Comparison of ENCODE assay signal across 21 cellular contexts in the genomic region with DNA sequence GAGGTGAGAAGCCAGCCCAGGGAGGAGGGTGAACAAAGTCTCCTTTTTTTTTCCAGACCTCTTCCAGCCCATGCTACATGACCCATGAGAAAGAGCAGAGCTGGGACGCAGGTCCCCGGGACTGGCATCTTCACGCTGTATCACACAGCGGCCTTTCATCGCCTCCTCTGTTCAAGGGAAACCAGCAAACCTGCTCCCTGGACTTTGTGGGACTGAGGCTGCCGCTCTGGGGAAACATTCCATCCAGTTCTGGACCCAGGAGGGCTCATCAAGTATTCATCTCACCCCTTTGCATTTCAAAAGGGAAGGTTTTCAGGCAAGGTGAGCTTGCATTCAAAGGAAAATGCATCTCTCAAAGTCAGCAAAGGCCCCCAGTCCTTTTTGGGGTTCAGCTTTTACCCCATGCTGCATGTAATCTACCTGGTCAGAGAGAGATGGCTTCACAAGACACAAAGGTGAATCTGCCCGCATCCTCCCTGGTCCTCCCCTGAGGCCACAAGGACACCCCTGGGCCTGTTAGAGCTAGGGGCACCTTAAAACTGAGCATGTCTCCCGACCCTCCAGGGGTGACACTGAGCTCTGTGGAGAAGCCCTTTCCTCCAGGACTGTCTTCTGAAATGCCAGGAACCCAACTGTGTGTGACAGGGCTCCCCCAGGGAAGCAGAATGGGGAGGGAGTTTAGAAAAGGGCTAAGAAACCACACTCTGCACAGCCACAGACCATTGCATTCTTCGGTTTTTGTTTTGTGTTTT. TPM values are rescaled to one million over a fixed set of nuclear protein-coding genes. Genes with fewer than 3 reads are reported as not detected.
"Had no signal": no experiment of that assay in that cellular context is flagged by ENCODE, and none has a peak within 500 bp of the region (broad histone marks: within the 10 kb centered on the region; RNA-seq: fewer than 3 reads in every experiment).

No MANE protein-coding gene starts in this region.

- H3K9me3 ChIP-seq: prostate gland, thoracic aorta had no signal

- H3K27ac Mint-ChIP-seq: activated B cell treated with CpG ODN at 0.5 μM for 24 hours; activated CD4-positive, alpha-beta memory T cell treated with anti-CD3 and anti-CD28 coated beads, Interleukin-2, amount 10 ng/mL, durations not matched to agents 7 days and 5 days; activated naive CD8-positive, alpha-beta T cell treated with anti-CD3 and anti-CD28 coated beads for 36 hours; activated T-helper 17 cell treated with anti-CD3 and anti-CD28 coated beads, Interleukin-2, amount 50 U/mL, for 72 hours; effector memory CD8-positive, alpha-beta T cell; mesothelial cell of epicardium; stimulated activated effector memory CD8-positive, alpha-beta T cell treated with anti-CD3 and anti-CD28 coated beads, Interleukin-12 subunit alpha, Interleukin-12 subunit beta, amount 100 ng/mL, for 72 hours; T-cell had no signal

- H3K27me3 Mint-ChIP-seq: activated B cell treated with CpG ODN at 0.5 μM for 24 hours; activated CD4-positive, alpha-beta memory T cell treated with anti-CD3 and anti-CD28 coated beads, Interleukin-2, amount 10 ng/mL, durations not matched to agents 7 days and 5 days had no signal

- H3K27me3 ChIP-seq: upper lobe of left lung had no signal

- H3K9me3 Mint-ChIP-seq: effector memory CD8-positive, alpha-beta T cell; stimulated activated effector memory CD8-positive, alpha-beta T cell treated with anti-CD3 and anti-CD28 coated beads, Interleukin-12 subunit alpha, Interleukin-12 subunit beta, amount 100 ng/mL, for 72 hours had no signal

- H3K4me1 Mint-ChIP-seq: activated B cell treated with CpG ODN at 0.5 μM for 24 hours; activated CD4-positive, alpha-beta memory T cell treated with anti-CD3 and anti-CD28 coated beads, Interleukin-2, amount 10 ng/mL, durations not matched to agents 7 days and 5 days; activated naive CD8-positive, alpha-beta T cell treated with anti-CD3 and anti-CD28 coated beads for 36 hours; activated T-helper 17 cell treated with anti-CD3 and anti-CD28 coated beads, Interleukin-2, amount 50 U/mL, for 72 hours; mesothelial cell of epicardium; stimulated activated effector memory CD8-positive, alpha-beta T cell treated with anti-CD3 and anti-CD28 coated beads, Interleukin-12 subunit alpha, Interleukin-12 subunit beta, amount 100 ng/mL, for 72 hours; T-cell had no signal

- ATAC-seq: activated T-helper 17 cell treated with anti-CD3 and anti-CD28 coated beads, Interleukin-2, amount 50 U/mL, for 72 hours; effector memory CD8-positive, alpha-beta T cell; sciatic nerve; stimulated activated effector memory CD8-positive, alpha-beta T cell treated with anti-CD3 and anti-CD28 coated beads, Interleukin-12 subunit alpha, Interleukin-12 subunit beta, amount 100 ng/mL, for 72 hours; T-cell had no signal

- H3K4me3 ChIP-seq: lung, prostate gland, smooth muscle cell, thoracic aorta, upper lobe of left lung had no signal

- H3K36me3 Mint-ChIP-seq: activated naive CD8-positive, alpha-beta T cell treated with anti-CD3 and anti-CD28 coated beads for 36 hours; stimulated activated effector memory CD8-positive, alpha-beta T cell treated with anti-CD3 and anti-CD28 coated beads, Interleukin-12 subunit alpha, Interleukin-12 subunit beta, amount 100 ng/mL, for 72 hours; T-cell had no signal

- H3K4me2 ChIP-seq: smooth muscle cell had no signal

- H3K36me3 ChIP-seq: prostate gland, thoracic aorta, upper lobe of left lung had no signal

- DNase-seq: activated B cell treated with CpG ODN at 0.5 μM for 24 hours; activated CD4-positive, alpha-beta memory T cell treated with anti-CD3 and anti-CD28 coated beads, Interleukin-2, amount 10 ng/mL, durations not matched to agents 7 days and 5 days; activated CD4-positive, alpha-beta T cell treated with anti-CD3 and anti-CD28 coated beads for 4 hours; activated naive CD4-positive, alpha-beta T cell; activated naive CD8-positive, alpha-beta T cell treated with anti-CD3 and anti-CD28 coated beads for 36 hours; activated T-cell treated with anti-CD3 and anti-CD28 coated beads, Interleukin-2, amount 50 U/mL, for 1 hour; amniotic stem cell; effector memory CD8-positive, alpha-beta T cell; hypothalamus; stimulated activated CD4-positive, alpha-beta T cell treated with anti-CD3 and anti-CD28 coated beads, Interleukin-4, amount 100 ng/mL, for 24 hours; upper lobe of left lung had no signal

- H3K4me1 ChIP-seq: prostate gland, upper lobe of left lung had no signal

- H3K4me3 Mint-ChIP-seq: activated B cell treated with CpG ODN at 0.5 μM for 24 hours; activated CD4-positive, alpha-beta memory T cell treated with anti-CD3 and anti-CD28 coated beads, Interleukin-2, amount 10 ng/mL, durations not matched to agents 7 days and 5 days; activated naive CD8-positive, alpha-beta T cell treated with anti-CD3 and anti-CD28 coated beads for 36 hours; activated T-helper 17 cell treated with anti-CD3 and anti-CD28 coated beads, Interleukin-2, amount 50 U/mL, for 72 hours; effector memory CD8-positive, alpha-beta T cell; mesothelial cell of epicardium; stimulated activated effector memory CD8-positive, alpha-beta T cell treated with anti-CD3 and anti-CD28 coated beads, Interleukin-12 subunit alpha, Interleukin-12 subunit beta, amount 100 ng/mL, for 72 hours; T-cell had no signal

- H3K27ac ChIP-seq: prostate gland, thoracic aorta, upper lobe of left lung had no signal

RNA-seq across cellular contexts. Expression of a gene that starts 21.2 kb away (rescaled TPM):
- total RNA-seq: activated B cell treated with CpG ODN at 0.5 μM for 24 hours; activated CD4-positive, alpha-beta memory T cell treated with anti-CD3 and anti-CD28 coated beads, Interleukin-2, amount 10 ng/mL, durations not matched to agents 7 days and 5 days; activated T-helper 17 cell treated with anti-CD3 and anti-CD28 coated beads, Interleukin-2, amount 50 U/mL, for 72 hours; osteocyte; smooth muscle cell had no signal
